20 cellular contexts compared by ENCODE assay signal in the genomic region with DNA sequence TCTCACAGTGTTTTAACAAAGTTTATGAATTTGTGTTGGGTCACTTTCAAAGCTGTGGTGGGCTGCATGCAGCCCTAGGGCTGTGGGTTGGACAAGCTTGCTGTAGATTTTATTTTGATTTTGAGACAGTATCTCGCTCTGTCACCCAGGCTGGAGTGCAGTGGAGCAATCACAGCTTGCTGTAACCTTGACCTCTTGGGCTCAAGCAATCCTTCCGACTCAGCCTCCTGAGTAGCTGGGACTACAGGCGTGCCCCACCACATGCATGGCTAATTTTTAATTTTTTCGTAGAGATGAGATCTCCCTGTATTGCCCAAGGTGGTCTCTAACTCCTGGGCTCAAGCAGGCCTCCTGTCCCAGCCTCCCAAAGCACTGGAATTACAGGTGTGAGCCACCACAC. TPM values are rescaled to one million over a fixed set of nuclear protein-coding genes. Genes with fewer than 3 reads are reported as not detected.
DNase-seq lines count a peak whose midpoint lies in the region; ATAC-seq and TF ChIP-seq lines count a peak whose summit lies in the region.
"Had no signal": no experiment of that assay in that cellular context is flagged by ENCODE, and none has a peak within 500 bp of the region (broad histone marks: within the 10 kb centered on the region; RNA-seq: fewer than 3 reads in every experiment).

No MANE protein-coding gene starts in this region.

- CTCF ChIA-PET in activated CD8-positive, alpha-beta memory T cell treated with anti-CD3 and anti-CD28 coated beads, Interleukin-2, amount 10 ng/mL, durations not matched to agents 7 days and 5 days (lab: Charles Lee): interaction anchor here (0.5 to 5.3 kb wide), 27 partner anchors 10 to 138 kb away, joined by 3 to 68 read pairs (median 5); partner anchors contain the start of genes EIF5 and TRMT61A
- CTCF ChIA-PET in CD8-positive, alpha-beta memory T cell (lab: Charles Lee): interaction anchor here (0.8 to 5.9 kb wide), 15 partner anchors 10 to 98 kb away, joined by 3 to 51 read pairs (median 3); partner anchors contain the start of gene EIF5

- no peak overlapping the region for H3K4me2 ChIP-seq in MM.1S (ENCODE audit: low read depth, low read length)
- H3K4me2 ChIP-seq: hepatocyte had no signal

- no peak for ATAC-seq in activated CD8-positive, alpha-beta memory T cell treated with anti-CD3 and anti-CD28 coated beads, Interleukin-2, amount 10 ng/mL, durations not matched to agents 7 days and 5 days

- no peaks in the 10 kb centered on the region for H3K9me3 ChIP-seq in CD8-positive, alpha-beta memory T cell (ENCODE audit: low read length)
- H3K9me3 ChIP-seq in SK-N-MC (ENCODE audit: low read depth, low read length) (no peaks in the 10 kb centered on the region), neutrophil (no peaks in the 10 kb centered on the region), MM.1S (replicated peaks; ENCODE audit: insufficient read depth, low read length) (no peaks in the 10 kb centered on the region)
- H3K9me3 ChIP-seq: left lung, Peyer's patch, upper lobe of right lung had no signal

- no peaks in the 10 kb centered on the region for H3K27me3 Mint-ChIP-seq in activated CD8-positive, alpha-beta memory T cell treated with anti-CD3 and anti-CD28 coated beads, Interleukin-2, amount 10 ng/mL, durations not matched to agents 7 days and 5 days
- no peaks in the 10 kb centered on the region for H3K27me3 Mint-ChIP-seq in CD8-positive, alpha-beta memory T cell
- H3K27me3 Mint-ChIP-seq: activated naive CD8-positive, alpha-beta T cell treated with anti-CD3 and anti-CD28 coated beads, Interleukin-2, amount 10 ng/mL, durations not matched to agents 7 days and 5 days; B cell had no signal

- H3F3A ChIP-seq in MM.1S (ENCODE audit: insufficient read depth, low read length): no peaks in the 10 kb centered on the region; the same call in 1 of the 2 replicates

- H3K27ac Mint-ChIP-seq in activated CD8-positive, alpha-beta memory T cell treated with anti-CD3 and anti-CD28 coated beads, Interleukin-2, amount 10 ng/mL, durations not matched to agents 7 days and 5 days: peak overlapping the region; percentile 46
- peak overlapping the region in 5 of 8 donors; percentile 19 to 76 (median 68) for H3K27ac Mint-ChIP-seq in CD8-positive, alpha-beta memory T cell
- H3K27ac Mint-ChIP-seq: activated naive CD8-positive, alpha-beta T cell treated with anti-CD3 and anti-CD28 coated beads, Interleukin-2, amount 10 ng/mL, durations not matched to agents 7 days and 5 days; T-helper 1 cell treated with Interleukin-12 subunit alpha and Interleukin-12 subunit beta and Interleukin-4 antibody, amounts not matched to agents 30 μg/mL and 1 μg/mL, for 36 hours had no signal

- H3K4me1 Mint-ChIP-seq in activated CD8-positive, alpha-beta memory T cell treated with anti-CD3 and anti-CD28 coated beads, Interleukin-2, amount 10 ng/mL, durations not matched to agents 7 days and 5 days: peaks cover 59% of the 10 kb centered on the region
- peaks cover 55 to 81% (median 70%) of the 10 kb centered on the region in 3 donors for H3K4me1 Mint-ChIP-seq in CD8-positive, alpha-beta memory T cell

- no peaks in the 10 kb centered on the region for H3K9me2 ChIP-seq in MM.1S (replicated peaks; ENCODE audit: insufficient read depth, low read length)

- no peaks in the 10 kb centered on the region for H3K27me3 ChIP-seq in CD8-positive, alpha-beta memory T cell (ENCODE audit: insufficient read depth, low read length, poor library complexity, severe bottlenecking)
- H3K27me3 ChIP-seq in neutrophil: no peaks in the 10 kb centered on the region
- no peaks in the 10 kb centered on the region for H3K27me3 ChIP-seq in MM.1S (replicated peaks; ENCODE audit: insufficient read depth, low read length)
- H3K27me3 ChIP-seq: hepatocyte, left lung, Peyer's patch, upper lobe of right lung had no signal

- H2AFZ ChIP-seq in MM.1S (ENCODE audit: low read length): no peak overlapping the region
- H2AFZ ChIP-seq: hepatocyte had no signal

- no peak overlapping the region for H3K27ac ChIP-seq in CD8-positive, alpha-beta memory T cell (ENCODE audit: low read depth, low read length)
- H3K27ac ChIP-seq in SK-N-MC: peak overlapping the region; percentile 80
- H3K27ac ChIP-seq in neutrophil: peak overlapping the region; percentile 60
- no peak overlapping the region for H3K27ac ChIP-seq in MM.1S (ENCODE audit: low read length)
- H3K27ac ChIP-seq: hepatocyte, left lung, Peyer's patch, upper lobe of right lung had no signal

- peaks cover 9% of the 10 kb centered on the region for H3K36me3 Mint-ChIP-seq in activated CD8-positive, alpha-beta memory T cell treated with anti-CD3 and anti-CD28 coated beads, Interleukin-2, amount 10 ng/mL, durations not matched to agents 7 days and 5 days
- peaks cover 0 to 8% (median 0%) of the 10 kb centered on the region in 3 donors for H3K36me3 Mint-ChIP-seq in CD8-positive, alpha-beta memory T cell

- no peak overlapping the region for H3K4me3 ChIP-seq in CD8-positive, alpha-beta memory T cell (ENCODE audit: low read length)
- no peak overlapping the region for H3K4me3 ChIP-seq in SK-N-MC
- H3K4me3 ChIP-seq in neutrophil (ENCODE audit: low read depth in 1 of 2, low read length in 1 of 2): no peak overlapping the region
- no peak overlapping the region for H3K4me3 ChIP-seq in MM.1S (ENCODE audit: low read length)
- H3K4me3 ChIP-seq: hepatocyte, left lung, Peyer's patch, upper lobe of right lung had no signal

- peaks cover 18% of the 10 kb centered on the region for H4K20me1 ChIP-seq in MM.1S (ENCODE audit: insufficient read depth, low read length)

- TF ChIP-seq CTCF in neutrophil (IDR thresholded peaks at IDR 0.05) (no peak), MM.1S (IDR thresholded peaks at IDR 0.05; ENCODE audit: low read length) (no peak)

- POLR2A ChIA-PET in CD8-positive, alpha-beta memory T cell (lab: Charles Lee): interaction anchor here (2.0 kb wide), 1 partner anchor 57 kb away, joined by 6 read pairs; the partner anchor contains the start of gene EIF5

- no peaks in the 10 kb centered on the region for H3K9me3 Mint-ChIP-seq in activated CD8-positive, alpha-beta memory T cell treated with anti-CD3 and anti-CD28 coated beads, Interleukin-2, amount 10 ng/mL, durations not matched to agents 7 days and 5 days (ENCODE audit: low read depth)
- no peaks in the 10 kb centered on the region for H3K9me3 Mint-ChIP-seq in CD8-positive, alpha-beta memory T cell
- H3K9me3 Mint-ChIP-seq: activated naive CD8-positive, alpha-beta T cell treated with anti-CD3 and anti-CD28 coated beads, Interleukin-2, amount 10 ng/mL, durations not matched to agents 7 days and 5 days; neural crest cell; T-helper 1 cell treated with Interleukin-12 subunit alpha and Interleukin-12 subunit beta and Interleukin-4 antibody, amounts not matched to agents 30 μg/mL and 1 μg/mL, for 36 hours had no signal

- peaks cover 57% of the 10 kb centered on the region for H3K4me1 ChIP-seq in CD8-positive, alpha-beta memory T cell (ENCODE audit: insufficient read depth, low read length)
- peaks cover 76% of the 10 kb centered on the region in 2 experiments for H3K4me1 ChIP-seq in neutrophil (ENCODE audit: control insufficient read depth in 1 of 2, insufficient read depth in 1 of 2, low read depth in 1 of 2, low read length in 1 of 2)
- no peaks in the 10 kb centered on the region for H3K4me1 ChIP-seq in MM.1S (ENCODE audit: low read length)

- H3K9ac ChIP-seq in SK-N-MC (ENCODE audit: insufficient read length): no peak overlapping the region
- no peak overlapping the region for H3K9ac ChIP-seq in MM.1S (ENCODE audit: low read length)

- no peak for DNase-seq in activated CD8-positive, alpha-beta memory T cell treated with anti-CD3 and anti-CD28 coated beads, Interleukin-2, amount 10 ng/mL, durations not matched to agents 7 days and 5 days
- DNase-seq in activated CD8-positive, alpha-beta memory T cell treated with anti-CD3 and anti-CD28 coated beads, Interleukin-2, amount 50 U/mL, for 48 hours: no peak
- DNase-seq in CD8-positive, alpha-beta memory T cell: no peak
- DNase-seq in SK-N-MC (ENCODE audit: low read depth, low spot score): no peak
- DNase-seq in COR-L47 (lab: John Stamatoyannopoulos, UW): no peak
- DNase-seq in MM.1S: no peak
- no peak for DNase-seq in GOT3 (lab: John Stamatoyannopoulos, UW)
- DNase-seq: activated naive CD8-positive, alpha-beta T cell treated with anti-CD3 and anti-CD28 coated beads, Interleukin-2, amount 10 ng/mL, durations not matched to agents 7 days and 5 days; cerebellar nuclear complex; DMS79 treated with DMSO at 0.1 percent for 48 hours; left lung; NK-92 treated with Interleukin-12 subunit alpha and Interleukin-12 subunit beta, amount 100 ng/mL, for 24 hours; posterior cingulate gyrus; upper lobe of right lung had no signal

- no peaks in the 10 kb centered on the region for H3K36me3 ChIP-seq in CD8-positive, alpha-beta memory T cell (ENCODE audit: insufficient read depth, low read length)
- H3K36me3 ChIP-seq in SK-N-MC (ENCODE audit: insufficient read depth, low read length) (peaks cover 12% of the 10 kb centered on the region; the same call in 1 of the 2 replicates), neutrophil (no peaks in the 10 kb centered on the region), MM.1S (replicated peaks; ENCODE audit: insufficient read depth, low read length) (no peaks in the 10 kb centered on the region)
- H3K36me3 ChIP-seq: left lung, Peyer's patch, upper lobe of right lung had no signal

- peaks cover 95% of the 10 kb centered on the region for H3K79me2 ChIP-seq in MM.1S (ENCODE audit: low read length)

- H3K4me3 Mint-ChIP-seq in activated CD8-positive, alpha-beta memory T cell treated with anti-CD3 and anti-CD28 coated beads, Interleukin-2, amount 10 ng/mL, durations not matched to agents 7 days and 5 days: no peak overlapping the region
- H3K4me3 Mint-ChIP-seq in CD8-positive, alpha-beta memory T cell: peak overlapping the region in 1 of 7 donors; percentile 8
- H3K4me3 Mint-ChIP-seq: activated naive CD8-positive, alpha-beta T cell treated with anti-CD3 and anti-CD28 coated beads, Interleukin-2, amount 10 ng/mL, durations not matched to agents 7 days and 5 days; T-helper 1 cell treated with Interleukin-12 subunit alpha and Interleukin-12 subunit beta and Interleukin-4 antibody, amounts not matched to agents 30 μg/mL and 1 μg/mL, for 36 hours had no signal

RNA-seq across cellular contexts. Expression of gene MARK3, which starts 5.4 kb away (rescaled TPM):
- total RNA-seq in activated CD8-positive, alpha-beta memory T cell treated with anti-CD3 and anti-CD28 coated beads, Interleukin-2, amount 10 ng/mL, durations not matched to agents 7 days and 5 days: 10 to 100 TPM; 79.9 to 88.5 TPM
- 10 to 100 TPM; 91.9 to 92.7 TPM for total RNA-seq in CD8-positive, alpha-beta memory T cell
- 45.7 TPM for polyA plus RNA-seq in CD8-positive, alpha-beta memory T cell

RNA-seq across cellular contexts. Expression of gene EIF5, which starts 56.6 kb away (rescaled TPM):
- total RNA-seq in activated CD8-positive, alpha-beta memory T cell treated with anti-CD3 and anti-CD28 coated beads, Interleukin-2, amount 10 ng/mL, durations not matched to agents 7 days and 5 days: 100 to 1,000 TPM; 187 to 255 TPM
- total RNA-seq in CD8-positive, alpha-beta memory T cell: 100 to 1,000 TPM; 394 to 409 TPM
- polyA plus RNA-seq in CD8-positive, alpha-beta memory T cell: 312 TPM

Comparison
In these comparisons a context has a peak if more than half of its experiments do, and no peak if none do; other contexts are left out.
1. H3K27ac ChIP-seq: peak in SK-N-MC (single experiment) and neutrophil (single experiment); none in CD8-positive, alpha-beta memory T cell (single experiment) and MM.1S (single experiment).